ENCODE assay signal across 9 cellular contexts in the genomic region with DNA sequence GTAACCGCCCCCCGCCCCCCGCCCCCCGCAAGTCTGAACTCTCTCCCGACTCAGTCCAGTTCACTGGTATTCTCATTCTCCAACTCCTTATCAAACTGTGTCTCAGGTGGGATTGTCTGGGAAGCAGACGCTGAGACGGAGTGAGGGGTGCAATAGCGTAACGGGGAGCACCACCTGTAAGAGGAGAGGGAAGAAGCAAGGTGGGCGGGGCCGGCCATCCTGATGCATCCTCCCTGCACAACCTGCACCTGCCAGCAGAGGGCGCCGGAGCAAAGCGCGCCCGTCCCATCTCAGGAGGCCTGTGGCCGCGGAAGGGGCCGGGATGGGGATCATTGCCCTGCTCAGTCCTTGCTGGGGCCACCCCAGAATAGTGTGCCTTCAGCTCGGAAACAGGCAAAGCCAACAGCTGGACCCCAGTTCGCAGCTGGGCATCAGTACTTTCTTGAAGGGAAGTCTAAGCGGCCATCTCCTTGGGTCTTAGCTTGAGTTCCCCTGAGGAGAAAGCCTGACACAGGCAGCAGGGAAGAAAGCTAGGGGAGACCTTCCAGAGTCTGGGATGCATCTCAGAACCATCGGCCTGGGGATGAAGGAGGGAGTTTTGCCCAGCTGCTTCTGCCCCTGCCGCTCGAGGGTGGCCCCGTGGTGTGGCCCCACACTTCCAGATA.
DNase-seq lines count a peak whose midpoint lies in the region; ATAC-seq and TF ChIP-seq lines count a peak whose summit lies in the region.
"Had no signal": no experiment of that assay in that cellular context is flagged by ENCODE, and none has a peak within 500 bp of the region (broad histone marks: within the 10 kb centered on the region; RNA-seq: fewer than 3 reads in every experiment).

No MANE protein-coding gene starts in this region.

- peaks cover 5% of the 10 kb centered on the region for H3K4me1 Mint-ChIP-seq in memory B cell

- H3K4me3 ChIP-seq in choroid plexus epithelial cell (ENCODE audit: low read depth, low read length): no peak overlapping the region

- H3K4me3 Mint-ChIP-seq in memory B cell: no peak overlapping the region
- H3K4me3 Mint-ChIP-seq: T-helper 1 cell treated with Interleukin-12 subunit alpha and Interleukin-12 subunit beta and Interleukin-4 antibody, amounts not matched to agents 30 μg/mL and 1 μg/mL, for 36 hours had no signal

- H3K9me3 Mint-ChIP-seq in memory B cell: no peaks in the 10 kb centered on the region
- H3K9me3 Mint-ChIP-seq: T-helper 1 cell treated with Interleukin-12 subunit alpha and Interleukin-12 subunit beta and Interleukin-4 antibody, amounts not matched to agents 30 μg/mL and 1 μg/mL, for 36 hours had no signal

- H3K27me3 Mint-ChIP-seq in memory B cell: peaks cover 20% of the 10 kb centered on the region

- ATAC-seq in GM21529 (IDR thresholded peaks at IDR 0.05; ENCODE audit: unreplicated experiment) (peak; percentile 68), memory B cell (ENCODE audit: low read depth) (peak; percentile 66), GM19324 (IDR thresholded peaks at IDR 0.05; ENCODE audit: low FRiP score, unreplicated experiment) (no peak)

- TF ChIP-seq CTCF in choroid plexus epithelial cell (conservative IDR thresholded peaks at IDR 0.05; ENCODE audit: low read depth, low read length): peak; percentile 88

- DNase-seq in CMK (ENCODE audit: low read depth): peak; percentile 12
- peak; percentile 71 for DNase-seq in NCI-H1048 (lab: John Stamatoyannopoulos, UW)
- DNase-seq in activated CD4-positive, alpha-beta T cell treated with anti-CD3 and anti-CD28 coated beads for 1 hour: peak; percentile 34
- DNase-seq in choroid plexus epithelial cell (ENCODE audit: low read depth): peak; percentile 55
- DNase-seq in memory B cell (ENCODE audit: low spot score in 2 of 2): peak; percentile 42 to 53
- peak; percentile 44 to 55 for DNase-seq in stimulated activated CD8-positive, alpha-beta memory T cell treated with anti-CD3 and anti-CD28 coated beads, Interleukin-7, amount 100 ng/mL, for 48 hours (ENCODE audit: extremely low read depth in 1 of 2, low read depth in 1 of 2)

- H3K27ac Mint-ChIP-seq in memory B cell: no peak overlapping the region
- H3K27ac Mint-ChIP-seq: T-helper 1 cell treated with Interleukin-12 subunit alpha and Interleukin-12 subunit beta and Interleukin-4 antibody, amounts not matched to agents 30 μg/mL and 1 μg/mL, for 36 hours had no signal

- no peaks in the 10 kb centered on the region for H3K36me3 Mint-ChIP-seq in memory B cell

Comparison
In these comparisons a context has a peak if more than half of its experiments do, and no peak if none do; other contexts are left out.
1. DNase-seq: peak in every context shown above with its lines; median percentile 71 in NCI-H1048; 55 in choroid plexus epithelial cell; 50 in stimulated activated CD8-positive, alpha-beta memory T cell treated with anti-CD3 and anti-CD28 coated beads, Interleukin-7, amount 100 ng/mL, for 48 hours; 48 in memory B cell; 34 in activated CD4-positive, alpha-beta T cell treated with anti-CD3 and anti-CD28 coated beads for 1 hour; 12 in CMK.